ENCODE assay signal across 9 cellular contexts in genomic region chr3:32401141-32401540, GRCh38. TPM values are rescaled to one million over a fixed set of nuclear protein-coding genes. Genes with fewer than 3 reads are reported as not detected.
DNase-seq lines count a peak whose midpoint lies in the region; ATAC-seq and TF ChIP-seq lines count a peak whose summit lies in the region.
"Had no signal": no experiment of that assay in that cellular context is flagged by ENCODE, and none has a peak within 500 bp of the region (broad histone marks: within the 10 kb centered on the region; RNA-seq: fewer than 3 reads in every experiment).

No MANE protein-coding gene starts in this region.

- H3K27me3 Mint-ChIP-seq in T-helper 2 cell treated with Interferon-gamma antibody and Interleukin-4, amounts not matched to agents 5 μg/mL and 100 μg/mL, for 36 hours (ENCODE audit: low read depth) = no peaks in the 10 kb centered on the region
- H3K27me3 Mint-ChIP-seq in glutamatergic neuron (ENCODE audit: unreplicated experiment) = peaks cover 14% of the 10 kb centered on the region

- peaks cover 8% of the 10 kb centered on the region in 2 donors for H3K4me1 ChIP-seq in gastrocnemius medialis

- H3K27ac ChIP-seq in gastrocnemius medialis = peak overlapping the region; percentile 56 to 85 (median 76)

- H3K4me3 ChIP-seq in gastrocnemius medialis = peak overlapping the region; percentile 44 to 73 (median 61)

- intact Hi-C loops in gastrocnemius medialis (cut with DNase I; ENCODE audit: low total_unique reads) = loop anchor here (5.0 kb wide), 1 partner anchor 66 kb away; no protein-coding TSS in a partner anchor

- H3K4me3 Mint-ChIP-seq in T-helper 2 cell treated with Interferon-gamma antibody and Interleukin-4, amounts not matched to agents 5 μg/mL and 100 μg/mL, for 36 hours = peak overlapping the region; percentile 89
- peak overlapping the region; percentile 72 for H3K4me3 Mint-ChIP-seq in glutamatergic neuron (ENCODE audit: unreplicated experiment)

- peak; percentile 54 for ATAC-seq in SK-N-SH treated with all-trans-retinoic acid at 6 μM for 48 hours
- peak; percentile 12 to 26 for ATAC-seq in gastrocnemius medialis
- ATAC-seq in HG03457 (IDR thresholded peaks at IDR 0.05; ENCODE audit: unreplicated experiment) = no peak
- no peak for ATAC-seq in HG03196 (IDR thresholded peaks at IDR 0.05; ENCODE audit: unreplicated experiment)

- H3K27me3 ChIP-seq in gastrocnemius medialis = no peaks in the 10 kb centered on the region

- H3K27ac Mint-ChIP-seq in T-helper 2 cell treated with Interferon-gamma antibody and Interleukin-4, amounts not matched to agents 5 μg/mL and 100 μg/mL, for 36 hours = peak overlapping the region; percentile 98
- H3K27ac Mint-ChIP-seq in glutamatergic neuron (ENCODE audit: unreplicated experiment) = peak overlapping the region; percentile 97

- no peaks in the 10 kb centered on the region for H3K9me3 ChIP-seq in gastrocnemius medialis

- H3K36me3 ChIP-seq in gastrocnemius medialis = no peaks in the 10 kb centered on the region

- TF ChIP-seq POLR2A in gastrocnemius medialis (IDR thresholded peaks at IDR 0.05) = no peak

- peaks cover 57% of the 10 kb centered on the region for H3K4me1 Mint-ChIP-seq in T-helper 2 cell treated with Interferon-gamma antibody and Interleukin-4, amounts not matched to agents 5 μg/mL and 100 μg/mL, for 36 hours (ENCODE audit: low read depth)
- H3K4me1 Mint-ChIP-seq in glutamatergic neuron (ENCODE audit: low read depth, unreplicated experiment) = peaks cover 40% of the 10 kb centered on the region

- no peak for DNase-seq in T-helper 2 cell treated with Interferon-gamma antibody and Interleukin-4, amounts not matched to agents 5 μg/mL and 100 μg/mL, for 36 hours (ENCODE audit: low spot score)
- DNase-seq in T-helper 2 cell (no peak), glutamatergic neuron (no peak), gastrocnemius medialis (no peak), SHP77 (lab: John Stamatoyannopoulos, UW) (no peak)
- DNase-seq: DND-41 had no signal

- TF ChIP-seq CTCF in glutamatergic neuron (IDR thresholded peaks at IDR 0.05; ENCODE audit: partially characterized antibody, unreplicated experiment) (no peak), gastrocnemius medialis (IDR thresholded peaks at IDR 0.05 in 4 of 5, conservative IDR thresholded peaks at IDR 0.05 in 1 of 5) (no peak)

- H3K9me3 Mint-ChIP-seq in T-helper 2 cell treated with Interferon-gamma antibody and Interleukin-4, amounts not matched to agents 5 μg/mL and 100 μg/mL, for 36 hours = no peaks in the 10 kb centered on the region
- peaks cover 14% of the 10 kb centered on the region for H3K9me3 Mint-ChIP-seq in glutamatergic neuron (ENCODE audit: unreplicated experiment)

- peaks cover 20% of the 10 kb centered on the region for H3K36me3 Mint-ChIP-seq in T-helper 2 cell treated with Interferon-gamma antibody and Interleukin-4, amounts not matched to agents 5 μg/mL and 100 μg/mL, for 36 hours (ENCODE audit: low read depth)
- H3K36me3 Mint-ChIP-seq in glutamatergic neuron (ENCODE audit: unreplicated experiment) = no peaks in the 10 kb centered on the region

- in situ Hi-C loops in gastrocnemius medialis (cut with MboI; ENCODE audit: low sequenced_read_pairs in 4 of 4) = no loop called here

TF ChIP-seq in SK-N-SH treated with all-trans-retinoic acid at 6 μM for 48 hours, 23 proteins besides CTCF, POLR2A, EP300 and RAD21:
- TF ChIP-seq ZNF565 (CRISPR knock-in tag; conservative IDR thresholded peaks at IDR 0.05; ENCODE audit: low read depth) = no peak
- TF ChIP-seq ARNTL (CRISPR knock-in tag; IDR thresholded peaks at IDR 0.05; ENCODE audit: borderline replicate concordance, low read depth) = no peak
- TF ChIP-seq, protein P1, sequence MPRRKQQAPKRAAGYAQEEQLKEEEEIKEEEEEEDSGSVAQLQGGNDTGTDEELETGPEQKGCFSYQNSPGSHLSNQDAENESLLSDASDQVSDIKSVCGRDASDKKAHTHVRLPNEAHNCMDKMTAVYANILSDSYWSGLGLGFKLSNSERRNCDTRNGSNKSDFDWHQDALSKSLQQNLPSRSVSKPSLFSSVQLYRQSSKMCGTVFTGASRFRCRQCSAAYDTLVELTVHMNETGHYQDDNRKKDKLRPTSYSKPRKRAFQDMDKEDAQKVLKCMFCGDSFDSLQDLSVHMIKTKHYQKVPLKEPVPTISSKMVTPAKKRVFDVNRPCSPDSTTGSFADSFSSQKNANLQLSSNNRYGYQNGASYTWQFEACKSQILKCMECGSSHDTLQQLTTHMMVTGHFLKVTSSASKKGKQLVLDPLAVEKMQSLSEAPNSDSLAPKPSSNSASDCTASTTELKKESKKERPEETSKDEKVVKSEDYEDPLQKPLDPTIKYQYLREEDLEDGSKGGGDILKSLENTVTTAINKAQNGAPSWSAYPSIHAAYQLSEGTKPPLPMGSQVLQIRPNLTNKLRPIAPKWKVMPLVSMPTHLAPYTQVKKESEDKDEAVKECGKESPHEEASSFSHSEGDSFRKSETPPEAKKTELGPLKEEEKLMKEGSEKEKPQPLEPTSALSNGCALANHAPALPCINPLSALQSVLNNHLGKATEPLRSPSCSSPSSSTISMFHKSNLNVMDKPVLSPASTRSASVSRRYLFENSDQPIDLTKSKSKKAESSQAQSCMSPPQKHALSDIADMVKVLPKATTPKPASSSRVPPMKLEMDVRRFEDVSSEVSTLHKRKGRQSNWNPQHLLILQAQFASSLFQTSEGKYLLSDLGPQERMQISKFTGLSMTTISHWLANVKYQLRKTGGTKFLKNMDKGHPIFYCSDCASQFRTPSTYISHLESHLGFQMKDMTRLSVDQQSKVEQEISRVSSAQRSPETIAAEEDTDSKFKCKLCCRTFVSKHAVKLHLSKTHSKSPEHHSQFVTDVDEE (CRISPR knock-in tag; IDR thresholded peaks at IDR 0.05) = no peak
- TF ChIP-seq ZFP30 (CRISPR knock-in tag; IDR thresholded peaks at IDR 0.05) = no peak
- no peak for TF ChIP-seq CSDC2 (CRISPR knock-in tag; IDR thresholded peaks at IDR 0.05)
- TF ChIP-seq GLIS3 (CRISPR knock-in tag; IDR thresholded peaks at IDR 0.05) = no peak
- no peak for TF ChIP-seq CREB5 (CRISPR knock-in tag; IDR thresholded peaks at IDR 0.05; ENCODE audit: low read depth)

RNA-seq across cellular contexts. Expression of gene CMTM7, which starts 9.5 kb away (rescaled TPM):
- 95.5 TPM for total RNA-seq in glutamatergic neuron (ENCODE audit: unreplicated experiment)
- total RNA-seq in gastrocnemius medialis = 1 to 10 TPM; 1.1 to 3.3 (median 1.7) TPM

Comparison
In these comparisons a context has a peak if more than half of its experiments do, and no peak if none do; other contexts are left out.
1. ATAC-seq: peak in SK-N-SH treated with all-trans-retinoic acid at 6 μM for 48 hours (single experiment) and gastrocnemius medialis (2 of 2); none in HG03457 (single experiment) and HG03196 (single experiment).
2. RNA of gene CMTM7, which starts 9.5 kb away (total RNA-seq): 95.5 TPM in glutamatergic neuron (single experiment); 1.1 to 3.3 TPM in gastrocnemius medialis; every median in the first group is over 10 times any median in the second.